37 cellular contexts compared by ENCODE assay signal in genomic region chr11:7080900-7081299, GRCh38. TPM values are rescaled to one million over a fixed set of nuclear protein-coding genes. Genes with fewer than 3 reads are reported as not detected.
"Had no signal": no experiment of that assay in that cellular context is flagged by ENCODE, and none has a peak within 500 bp of the region (broad histone marks: within the 10 kb centered on the region; RNA-seq: fewer than 3 reads in every experiment).

No MANE protein-coding gene starts in this region.

- H3K4me3 ChIP-seq: adrenal gland, ascending aorta, body of pancreas, breast epithelium, cardiac muscle cell had no signal

- ATAC-seq: activated naive CD4-positive, alpha-beta T cell treated with anti-CD3 and anti-CD28 coated beads, Interleukin-2, amount 50 U/mL, for 72 hours; activated naive CD8-positive, alpha-beta T cell treated with anti-CD3 and anti-CD28 coated beads, Interleukin-2, amount 50 U/mL, for 24 hours; activated T-cell treated with anti-CD3 and anti-CD28 coated beads, Interleukin-2, amount 50 U/mL, for 4 hours; activated T-cell treated with anti-CD3 and anti-CD28 coated beads, Interleukin-2, amount 50 U/mL, for 72 hours; activated T-helper 17 cell treated with anti-CD3 and anti-CD28 coated beads, Interleukin-2, amount 50 U/mL, for 72 hours; body of pancreas had no signal

- H3K27ac ChIP-seq: adrenal gland, ascending aorta, body of pancreas, brain microvascular endothelial cell, breast epithelium, cardiac muscle cell had no signal

- H3K4me1 ChIP-seq: adrenal gland, ascending aorta, body of pancreas, breast epithelium had no signal

- H3K36me3 ChIP-seq: adrenal gland, ascending aorta, brain microvascular endothelial cell, breast epithelium, cardiac muscle cell had no signal

- FAIRE-seq: astrocyte, bronchial epithelial cell had no signal

- H3K27me3 ChIP-seq: adrenal gland, ascending aorta, body of pancreas, brain microvascular endothelial cell, breast epithelium, cardiac muscle cell had no signal

- H3K9me3 ChIP-seq: adrenal gland, ascending aorta had no signal

- DNase-seq: activated effector memory CD4-positive, alpha-beta T cell treated with anti-CD3 and anti-CD28 coated beads, Interleukin-2, amount 50 U/mL, for 16 hours; activated effector memory CD4-positive, alpha-beta T cell treated with Interleukin-2 at 50 U/mL for 16 hours; activated gamma-delta T cell; activated gamma-delta T cell treated with Interleukin-2 at 50 U/mL for 16 hours; activated naive CD4-positive, alpha-beta T cell; activated naive CD4-positive, alpha-beta T cell treated with anti-CD3 and anti-CD28 coated beads for 36 hours; activated naive CD4-positive, alpha-beta T cell treated with anti-CD3 and anti-CD28 coated beads, Interleukin-2, amount 10 ng/mL, durations not matched to agents 7 days and 5 days; activated naive CD4-positive, alpha-beta T cell treated with anti-CD3 and anti-CD28 coated beads, Interleukin-2, amount 50 U/mL, for 16 hours; activated naive CD4-positive, alpha-beta T cell treated with Interleukin-2 at 50 U/mL for 16 hours; activated naive CD8-positive, alpha-beta T cell treated with anti-CD3 and anti-CD28 coated beads for 36 hours; activated naive CD8-positive, alpha-beta T cell treated with anti-CD3 and anti-CD28 coated beads, Interleukin-2, amount 10 ng/mL, durations not matched to agents 7 days and 5 days; activated naive CD8-positive, alpha-beta T cell treated with anti-CD3 and anti-CD28 coated beads, Interleukin-2, amount 50 U/mL, for 24 hours; activated T-cell treated with anti-CD3 and anti-CD28 coated beads, Interleukin-2, amount 50 U/mL, for 24 hours; activated T-cell treated with anti-CD3 and anti-CD28 coated beads, Interleukin-2, amount 50 U/mL, for 4 hours; activated T-cell treated with anti-CD3 and anti-CD28 coated beads, Interleukin-2, amount 50 U/mL, for 48 hours; activated T-cell treated with anti-CD3 and anti-CD28 coated beads, Interleukin-2, amount 50 U/mL, for 72 hours; adrenal gland; amniotic stem cell; amygdala; anterior cingulate cortex; aorta; body of pancreas; brain microvascular endothelial cell; caudate nucleus; central memory CD4-positive, alpha-beta T cell; cerebellar nuclear complex had no signal

RNA-seq across cellular contexts. Expression of gene RBMXL2, which starts 7.9 kb away (rescaled TPM):
- total RNA-seq: activated naive CD4-positive, alpha-beta T cell treated with anti-CD3 and anti-CD28 coated beads for 36 hours; activated naive CD4-positive, alpha-beta T cell treated with anti-CD3 and anti-CD28 coated beads, Interleukin-2, amount 50 U/mL, for 72 hours; activated naive CD8-positive, alpha-beta T cell treated with anti-CD3 and anti-CD28 coated beads for 36 hours; activated naive CD8-positive, alpha-beta T cell treated with anti-CD3 and anti-CD28 coated beads, Interleukin-2, amount 10 ng/mL, durations not matched to agents 7 days and 5 days; activated T-cell treated with anti-CD3 and anti-CD28 coated beads, Interleukin-2, amount 50 U/mL, for 4 hours; activated T-cell treated with anti-CD3 and anti-CD28 coated beads, Interleukin-2, amount 50 U/mL, for 72 hours; activated T-helper 1 cell treated with anti-CD3 and anti-CD28 coated beads, Interleukin-12 subunit alpha, Interleukin-12 subunit beta, Interleukin-2, Interleukin-4 antibody, amounts not matched to agents 30 ng/mL and 10 ng/mL and 1 ng/mL, durations not matched to agents 14 hours and 24 hours and 36 hours; activated T-helper 17 cell treated with anti-CD3 and anti-CD28 coated beads, Interleukin-2, amount 50 U/mL, for 72 hours; adrenal gland; aorta; ascending aorta; astrocyte; bronchial epithelial cell; cardiac septum; chondrocyte had no signal
- polyA plus RNA-seq: adipose tissue, aorta had no signal
